Comparison of ENCODE assay signal across 1 cellular context in genomic region chr12:98515368-98516183, GRCh38.
TF ChIP-seq lines count a peak whose summit lies in the region.

A gene with protein sequence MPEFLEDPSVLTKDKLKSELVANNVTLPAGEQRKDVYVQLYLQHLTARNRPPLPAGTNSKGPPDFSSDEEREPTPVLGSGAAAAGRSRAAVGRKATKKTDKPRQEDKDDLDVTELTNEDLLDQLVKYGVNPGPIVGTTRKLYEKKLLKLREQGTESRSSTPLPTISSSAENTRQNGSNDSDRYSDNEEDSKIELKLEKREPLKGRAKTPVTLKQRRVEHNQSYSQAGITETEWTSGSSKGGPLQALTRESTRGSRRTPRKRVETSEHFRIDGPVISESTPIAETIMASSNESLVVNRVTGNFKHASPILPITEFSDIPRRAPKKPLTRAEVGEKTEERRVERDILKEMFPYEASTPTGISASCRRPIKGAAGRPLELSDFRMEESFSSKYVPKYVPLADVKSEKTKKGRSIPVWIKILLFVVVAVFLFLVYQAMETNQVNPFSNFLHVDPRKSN (plus strand): TSS chr12:98515590. CDS start chr12:98515868, 278 bp downstream.

TF ChIP-seq in HepG2, 621 proteins besides CTCF, POLR2A, EP300 and RAD21 (continued from another document and continues in another):
- TF ChIP-seq TFDP2 (CRISPR knock-in tag; IDR thresholded peaks at IDR 0.05) (peak; percentile 96), PCBP1 (IDR thresholded peaks at IDR 0.05; ENCODE audit: borderline replicate concordance, low read depth, low read length) (0 out of 2 replicates have a peak, but pooled peaks have one; percentile 60), HDAC6 (IDR thresholded peaks at IDR 0.05; ENCODE audit: low read depth, low read length) (no peak), IKZF4 (CRISPR knock-in tag; IDR thresholded peaks at IDR 0.05; ENCODE audit: borderline replicate concordance, low read depth, not compliant biosample characterization) (peak; percentile 52), ZNF709 (CRISPR knock-in tag; IDR thresholded peaks at IDR 0.05) (0 out of 2 replicates have a peak, but pooled peaks have one; percentile 69), ZXDC (CRISPR knock-in tag; IDR thresholded peaks at IDR 0.05) (no peak), KLF13 (CRISPR knock-in tag; IDR thresholded peaks at IDR 0.05) (no peak), SP140L (CRISPR knock-in tag; IDR thresholded peaks at IDR 0.05; ENCODE audit: borderline replicate concordance) (no peak; the same call in 1 of the 2 replicates), GMEB1 (CRISPR knock-in tag; IDR thresholded peaks at IDR 0.05; ENCODE audit: borderline replicate concordance) (peak; percentile 77), TCF7L2 (IDR thresholded peaks at IDR 0.05; ENCODE audit: low read depth, low read length) (no peak), REL (CRISPR knock-in tag; conservative IDR thresholded peaks at IDR 0.05) (peak; percentile 7; the same call in 1 of the 2 replicates), CREB1 (IDR thresholded peaks at IDR 0.05) (no peak; the same call in 1 of the 2 replicates), CREB1 (CRISPR knock-in tag; IDR thresholded peaks at IDR 0.05) (peak; percentile 19; the same call in 1 of the 2 replicates), HNF1B (CRISPR knock-in tag; IDR thresholded peaks at IDR 0.05) (no peak), NR2C2 (CRISPR knock-in tag; IDR thresholded peaks at IDR 0.05; ENCODE audit: borderline replicate concordance) (peak; percentile 50; the same call in 1 of the 2 replicates), HMGXB3 (CRISPR knock-in tag; IDR thresholded peaks at IDR 0.05; ENCODE audit: borderline replicate concordance) (peak; percentile 100), ZMYM4 (CRISPR knock-in tag; IDR thresholded peaks at IDR 0.05) (peak; percentile 73), HES4 (CRISPR knock-in tag; IDR thresholded peaks at IDR 0.05; ENCODE audit: borderline replicate concordance) (peak; percentile 45; the same call in 1 of the 2 replicates), ZNF710 (CRISPR knock-in tag; IDR thresholded peaks at IDR 0.05; ENCODE audit: borderline replicate concordance) (0 out of 2 replicates have a peak, but pooled peaks have one; percentile 59), ARID3A (IDR thresholded peaks at IDR 0.05; ENCODE audit: low read depth, low read length) (no peak), ZNF784 (CRISPR knock-in tag; IDR thresholded peaks at IDR 0.05; ENCODE audit: borderline replicate concordance) (no peak)
- TF ChIP-seq, protein P1, sequence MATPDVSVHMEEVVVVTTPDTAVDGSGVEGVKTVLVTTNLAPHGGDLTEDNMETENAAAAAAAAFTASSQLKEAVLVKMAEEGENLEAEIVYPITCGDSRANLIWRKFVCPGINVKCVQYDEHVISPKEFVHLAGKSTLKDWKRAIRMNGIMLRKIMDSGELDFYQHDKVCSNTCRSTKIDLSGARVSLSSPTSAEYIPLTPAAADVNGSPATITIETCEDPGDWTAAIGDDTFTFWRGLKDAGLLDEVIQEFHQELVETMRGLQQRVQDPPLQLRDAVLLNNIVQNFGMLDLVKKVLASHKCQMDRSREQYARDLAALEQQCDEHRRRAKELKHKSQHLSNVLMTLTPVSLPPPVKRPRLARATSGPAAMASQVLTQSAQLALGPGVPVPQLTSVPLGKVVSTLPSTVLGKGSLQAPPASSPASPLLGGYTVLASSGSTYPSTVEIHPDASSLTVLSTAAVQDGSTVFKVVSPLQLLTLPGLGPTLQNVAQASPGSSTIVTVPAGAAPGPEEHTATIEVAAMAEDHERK (CRISPR knock-in tag; IDR thresholded peaks at IDR 0.05; ENCODE audit: low read depth) = no peak
- TF ChIP-seq, protein P2, sequence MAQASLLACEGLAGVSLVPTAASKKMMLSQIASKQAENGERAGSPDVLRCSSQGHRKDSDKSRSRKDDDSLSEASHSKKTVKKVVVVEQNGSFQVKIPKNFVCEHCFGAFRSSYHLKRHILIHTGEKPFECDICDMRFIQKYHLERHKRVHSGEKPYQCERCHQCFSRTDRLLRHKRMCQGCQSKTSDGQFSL (CRISPR knock-in tag; IDR thresholded peaks at IDR 0.05) = no peak
- TF ChIP-seq, protein P3, sequence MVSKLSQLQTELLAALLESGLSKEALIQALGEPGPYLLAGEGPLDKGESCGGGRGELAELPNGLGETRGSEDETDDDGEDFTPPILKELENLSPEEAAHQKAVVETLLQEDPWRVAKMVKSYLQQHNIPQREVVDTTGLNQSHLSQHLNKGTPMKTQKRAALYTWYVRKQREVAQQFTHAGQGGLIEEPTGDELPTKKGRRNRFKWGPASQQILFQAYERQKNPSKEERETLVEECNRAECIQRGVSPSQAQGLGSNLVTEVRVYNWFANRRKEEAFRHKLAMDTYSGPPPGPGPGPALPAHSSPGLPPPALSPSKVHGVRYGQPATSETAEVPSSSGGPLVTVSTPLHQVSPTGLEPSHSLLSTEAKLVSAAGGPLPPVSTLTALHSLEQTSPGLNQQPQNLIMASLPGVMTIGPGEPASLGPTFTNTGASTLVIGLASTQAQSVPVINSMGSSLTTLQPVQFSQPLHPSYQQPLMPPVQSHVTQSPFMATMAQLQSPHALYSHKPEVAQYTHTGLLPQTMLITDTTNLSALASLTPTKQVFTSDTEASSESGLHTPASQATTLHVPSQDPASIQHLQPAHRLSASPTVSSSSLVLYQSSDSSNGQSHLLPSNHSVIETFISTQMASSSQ (IDR thresholded peaks at IDR 0.05; ENCODE audit: low read depth) = no peak
- TF ChIP-seq, protein P3 (CRISPR knock-in tag; IDR thresholded peaks at IDR 0.05; ENCODE audit: borderline replicate concordance) = peak; percentile 10; the same call in 1 of the 2 replicates
